14 cellular contexts compared by ENCODE assay signal in the genomic region with DNA sequence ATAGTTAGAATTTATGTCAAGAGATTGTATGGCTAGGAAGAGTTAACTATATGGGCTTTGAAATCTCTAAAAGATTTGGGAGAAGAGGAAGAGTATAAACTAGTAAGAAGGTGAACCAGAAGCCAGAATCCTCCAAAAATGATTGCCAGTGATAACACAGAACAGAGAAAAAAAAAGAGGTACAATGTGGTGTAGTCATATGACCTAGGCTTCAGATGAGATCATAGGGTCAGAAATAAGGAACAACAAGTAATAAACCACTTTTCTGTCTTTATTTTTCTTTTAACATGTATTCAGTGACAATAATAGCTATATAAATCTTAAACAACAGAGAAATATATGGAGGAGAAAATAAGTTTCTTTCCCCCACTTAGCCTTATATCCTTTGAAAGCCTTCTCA. TPM values are rescaled to one million over a fixed set of nuclear protein-coding genes. Genes with fewer than 3 reads are reported as not detected.
DNase-seq lines count a peak whose midpoint lies in the region; ATAC-seq and TF ChIP-seq lines count a peak whose summit lies in the region.
"Had no signal": no experiment of that assay in that cellular context is flagged by ENCODE, and none has a peak within 500 bp of the region (broad histone marks: within the 10 kb centered on the region; RNA-seq: fewer than 3 reads in every experiment).

No MANE protein-coding gene starts in this region.

- peaks cover 40% of the 10 kb centered on the region for H3K79me2 ChIP-seq in DND-41 (ENCODE audit: insufficient read depth, low read length)
- peaks cover 41% of the 10 kb centered on the region for H3K79me2 ChIP-seq in PC-9 (ENCODE audit: low read depth)

- intact Hi-C loops in PC-9 (cut with micrococcal nuclease; ENCODE audit: unreplicated experiment): loop anchor here (2.0 kb wide), 1 partner anchor 53 kb away; no protein-coding TSS in a partner anchor
- intact Hi-C loops in dendritic cell treated with granulocyte-macrophage colony-stimulating factor and Interleukin-4, amounts not matched to agents 40 ng/mL and 50 ng/mL, for 4 days (cut with micrococcal nuclease): loop anchor here (5.0 kb wide), 1 partner anchor 48 kb away; a partner anchor contains a TSS

- H4K20me1 ChIP-seq in DND-41 (ENCODE audit: insufficient read depth, low read length) (no peaks in the 10 kb centered on the region), PC-9 (ENCODE audit: insufficient read depth) (no peaks in the 10 kb centered on the region; the same call in 1 of the 2 replicates)

- no peaks in the 10 kb centered on the region for H3K27me3 Mint-ChIP-seq in dendritic cell treated with granulocyte-macrophage colony-stimulating factor and Interleukin-4, amounts not matched to agents 40 ng/mL and 50 ng/mL, for 4 days

- no peak overlapping the region for H3K9ac ChIP-seq in DND-41 (ENCODE audit: low read depth, low read length)

- CTCF ChIA-PET in PC-9 (lab: Charles Lee): interaction anchor here (0.6 kb wide), 1 partner anchor 227 kb away, joined by 3 read pairs; no protein-coding TSS in a partner anchor

- ATAC-seq in DND-41 (ENCODE audit: insufficient read depth, low read depth) (no peak), upper lobe of left lung (ENCODE audit: low FRiP score in 2 of 2) (no peak)
- ATAC-seq: right cardiac atrium had no signal

- no peak for TF ChIP-seq POLR2A in upper lobe of left lung (IDR thresholded peaks at IDR 0.05)

- BruUV-seq in PC-9 (replicated peaks; lab: Mats Ljungman, UMichigan): no TSS peak

- H3K27me3 ChIP-seq in DND-41 (ENCODE audit: insufficient read depth, low read length, poor library complexity) (no peaks in the 10 kb centered on the region), PC-9 (ENCODE audit: insufficient read depth, low read depth) (no peaks in the 10 kb centered on the region), upper lobe of left lung (no peaks in the 10 kb centered on the region)
- H3K27me3 ChIP-seq: SJCRH30 had no signal

- peaks cover 34% of the 10 kb centered on the region; the same call in 1 of the 2 replicates for H3F3A ChIP-seq in PC-9 (ENCODE audit: insufficient read depth, low read depth)

- H3K36me3 Mint-ChIP-seq in dendritic cell treated with granulocyte-macrophage colony-stimulating factor and Interleukin-4, amounts not matched to agents 40 ng/mL and 50 ng/mL, for 4 days (ENCODE audit: low read depth): peaks cover 25% of the 10 kb centered on the region

- peaks cover 60% of the 10 kb centered on the region for H3K4me1 Mint-ChIP-seq in dendritic cell treated with granulocyte-macrophage colony-stimulating factor and Interleukin-4, amounts not matched to agents 40 ng/mL and 50 ng/mL, for 4 days (ENCODE audit: low read depth)

- peak overlapping the region; percentile 33 for H3K4me3 Mint-ChIP-seq in dendritic cell treated with granulocyte-macrophage colony-stimulating factor and Interleukin-4, amounts not matched to agents 40 ng/mL and 50 ng/mL, for 4 days

- H3K36me3 ChIP-seq in DND-41 (ENCODE audit: insufficient read depth, low read length): no peaks in the 10 kb centered on the region
- H3K36me3 ChIP-seq in PC-9 (ENCODE audit: low read depth): no peaks in the 10 kb centered on the region
- H3K36me3 ChIP-seq in upper lobe of left lung: no peaks in the 10 kb centered on the region
- H3K36me3 ChIP-seq: SJCRH30 had no signal

- 0 out of 2 replicates have a peak, but pooled peaks cover 7% of the 10 kb centered on the region for H3K9me2 ChIP-seq in PC-9 (ENCODE audit: insufficient read depth)

- H3K9me3 ChIP-seq in DND-41 (ENCODE audit: insufficient read depth, low read length, severe bottlenecking): no peaks in the 10 kb centered on the region
- no peaks in the 10 kb centered on the region for H3K9me3 ChIP-seq in PC-9 (ENCODE audit: insufficient read depth, low read depth)
- H3K9me3 ChIP-seq in upper lobe of left lung: no peaks in the 10 kb centered on the region
- H3K9me3 ChIP-seq: SJCRH30 had no signal

- H3K4me2 ChIP-seq in DND-41 (ENCODE audit: insufficient read depth, low read length): 0 out of 2 replicates have a peak overlapping the region, but pooled peaks have one; percentile 84
- peak overlapping the region; percentile 97 for H3K4me2 ChIP-seq in PC-9

- no peak for TF ChIP-seq EP300 in upper lobe of left lung (IDR thresholded peaks at IDR 0.05)

- H3K27ac Mint-ChIP-seq in dendritic cell treated with granulocyte-macrophage colony-stimulating factor and Interleukin-4, amounts not matched to agents 40 ng/mL and 50 ng/mL, for 4 days: peak overlapping the region; percentile 77

- H2AFZ ChIP-seq in DND-41 (ENCODE audit: low read depth, low read length) (no peak overlapping the region), PC-9 (no peak overlapping the region)

- DNase-seq in AML-193 (lab: John Stamatoyannopoulos, UW): peak; percentile 67 to 75
- no peak for DNase-seq in DND-41
- DNase-seq in PC-9: no peak
- DNase-seq in HuH-7 (ENCODE audit: low spot score): no peak
- DNase-seq in upper lobe of left lung: no peak
- no peak for DNase-seq in DMS53 treated with DMSO at 0.1 percent for 48 hours (lab: John Stamatoyannopoulos, UW; ENCODE audit: unreplicated experiment)
- no peak for DNase-seq in NCI-H1436 (lab: John Stamatoyannopoulos, UW)
- DNase-seq: activated CD8-positive, alpha-beta memory T cell treated with anti-CD3 and anti-CD28 coated beads for 24 hours; midbrain; NCI-H524; right cardiac atrium; SJCRH30 had no signal

- no peak overlapping the region for H3K4me3 ChIP-seq in DND-41 (ENCODE audit: low read depth in 1 of 2, low read length in 2 of 2)
- peak overlapping the region; percentile 94; the same call in 1 of the 2 replicates for H3K4me3 ChIP-seq in PC-9
- no peak overlapping the region for H3K4me3 ChIP-seq in upper lobe of left lung
- H3K4me3 ChIP-seq: SJCRH30 had no signal

- H3K4me1 ChIP-seq in DND-41 (ENCODE audit: insufficient read depth, low read length) (peaks cover 41% of the 10 kb centered on the region), PC-9 (replicated peaks; ENCODE audit: insufficient read depth) (peaks cover 45% of the 10 kb centered on the region), upper lobe of left lung (peaks cover 12 to 35% (median 22%) of the 10 kb centered on the region in 4 donors)

- POLR2A ChIA-PET in PC-9 (lab: Charles Lee; ENCODE audit: unreplicated experiment): no interaction called here

- TF ChIP-seq CTCF in DND-41 (IDR thresholded peaks at IDR 0.05; ENCODE audit: borderline replicate concordance, extremely low read depth, low read length, poor library complexity, severe bottlenecking): no peak
- TF ChIP-seq CTCF in PC-9 (conservative IDR thresholded peaks at IDR 0.05): no peak
- TF ChIP-seq CTCF in upper lobe of left lung (IDR thresholded peaks at IDR 0.05): no peak

- H3K9me3 Mint-ChIP-seq in dendritic cell treated with granulocyte-macrophage colony-stimulating factor and Interleukin-4, amounts not matched to agents 40 ng/mL and 50 ng/mL, for 4 days: no peaks in the 10 kb centered on the region

- H3K27ac ChIP-seq in DND-41 (ENCODE audit: low read length) (no peak overlapping the region), PC-9 (peak overlapping the region; percentile 91; the same call in 1 of the 2 replicates), upper lobe of left lung (peak overlapping the region in 2 of 4 donors; percentile 22 to 97)
- H3K27ac ChIP-seq: SJCRH30 had no signal

RNA-seq across cellular contexts. Expression of a gene that starts 1.9 kb away (rescaled TPM):
- total RNA-seq in PC-9 (2021) (26.5 and 28.1 TPM in 2 replicates), upper lobe of left lung (10 to 100 TPM; 30.9 to 55.9 (median 36.1) TPM)

RNA-seq across cellular contexts. Expression of a gene that starts 14.0 kb away (rescaled TPM):
- total RNA-seq in PC-9 (2021) (not detected in 2 replicates), upper lobe of left lung (10 to 100 TPM in 5 of 6 donors, 1 to 10 TPM in 1; 2.4 to 68.7 (median 23.5) TPM)
- total RNA-seq: epithelial cell of proximal tubule had no signal

RNA-seq across cellular contexts. Expression of a gene that starts 43.3 kb away (rescaled TPM):
- total RNA-seq in PC-9 (2021): not detected in 2 replicates
- 10 to 100 TPM in 1 of 6 donors, 1 to 10 TPM in 4, under 1 TPM in 1; 0.67 to 26.2 (median 6.8) TPM for total RNA-seq in upper lobe of left lung
- total RNA-seq: epithelial cell of proximal tubule had no signal

RNA-seq across cellular contexts. Expression of a gene that starts 47.6 kb away (rescaled TPM):
- total RNA-seq in PC-9 (2021): 28.2 and 30.3 TPM in 2 replicates
- total RNA-seq in upper lobe of left lung: 10 to 100 TPM; 14.7 to 25.1 (median 18.4) TPM

Comparison
In these comparisons a context has a peak if more than half of its experiments do, and no peak if none do; other contexts are left out.
1. DNase-seq: peak in AML-193 (2 of 2); none in DND-41 (single experiment), PC-9 (0 of 2), HuH-7 (single experiment), upper lobe of left lung (0 of 2), DMS53 treated with DMSO at 0.1 percent for 48 hours (single experiment) and NCI-H1436 (single experiment).